Comparison of ENCODE assay signal across 8 cellular contexts in the genomic region with DNA sequence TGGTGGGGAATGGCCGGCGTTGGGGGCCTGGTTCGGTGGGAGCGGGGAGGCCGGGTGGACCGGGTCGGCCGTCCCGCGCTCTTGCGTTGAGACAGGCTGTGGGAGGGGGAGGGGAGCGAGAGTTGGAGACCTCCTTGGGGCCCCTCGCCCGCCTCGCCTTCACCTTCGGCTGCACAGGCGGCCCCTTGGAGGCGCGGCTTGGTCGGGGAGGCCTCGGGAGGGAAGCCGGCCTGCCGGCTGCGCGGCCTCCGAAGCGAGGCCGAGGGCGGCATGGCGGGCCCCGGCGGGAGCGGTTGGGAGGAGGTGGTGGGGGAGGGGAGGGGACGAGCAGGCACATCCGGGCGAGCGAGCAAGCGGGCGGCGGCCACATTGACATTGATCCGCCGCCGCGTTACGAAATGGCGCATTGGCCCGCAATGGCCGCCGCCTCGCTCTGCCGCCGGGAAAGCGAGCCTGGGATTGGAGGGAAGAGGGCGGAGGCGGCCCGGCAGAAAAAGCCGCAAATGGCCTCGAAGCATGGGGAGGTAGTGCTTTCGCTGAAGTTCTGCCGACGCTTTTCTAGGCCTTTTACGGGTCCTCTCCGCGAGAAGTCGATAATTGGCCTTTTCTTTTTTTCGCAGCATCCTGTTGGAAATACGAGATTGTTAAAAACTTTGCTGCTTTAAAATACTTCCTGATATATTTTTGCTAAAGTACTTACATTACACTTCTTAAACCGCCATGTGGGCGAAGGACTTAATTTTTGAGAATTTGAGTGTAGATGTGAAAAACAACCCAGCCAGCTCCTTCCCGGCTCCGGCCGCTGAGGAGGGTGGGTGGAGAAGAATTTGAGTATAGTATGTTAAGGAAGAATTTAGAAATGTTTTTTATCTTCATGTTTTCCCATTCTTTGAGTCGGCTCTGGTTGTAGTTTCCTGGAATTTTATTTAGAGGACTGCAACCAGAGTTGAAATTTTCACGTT. TPM values are rescaled to one million over a fixed set of nuclear protein-coding genes. Genes with fewer than 3 reads are reported as not detected.
DNase-seq lines count a peak whose midpoint lies in the region; ATAC-seq and TF ChIP-seq lines count a peak whose summit lies in the region.

No MANE protein-coding gene starts in this region.

- H3K79me2 ChIP-seq in GM23338 (replicated peaks; ENCODE audit: insufficient read depth) (peaks cover 57% of the 10 kb centered on the region), Karpas-422 (ENCODE audit: low read length) (peaks cover 60% of the 10 kb centered on the region)

- H3K9ac ChIP-seq in Karpas-422 (ENCODE audit: low read length): peak overlapping the region; percentile 98

- H3K27ac ChIP-seq in GM23338 (ENCODE audit: low read depth) (peak overlapping the region; percentile 95), Karpas-422 (ENCODE audit: low read length) (peak overlapping the region; percentile 88)

- H3K9me3 Mint-ChIP-seq in GM23338: peaks cover 6% of the 10 kb centered on the region; the same call in 1 of the 3 replicates
- no peaks in the 10 kb centered on the region for H3K9me3 Mint-ChIP-seq in activated T-helper 17 cell treated with anti-CD3 and anti-CD28 coated beads, Interleukin-2, amount 50 U/mL, for 72 hours
- H3K9me3 Mint-ChIP-seq in nephron: no peaks in the 10 kb centered on the region

- TF ChIP-seq CTCF in GM23338 (conservative IDR thresholded peaks at IDR 0.05; ENCODE audit: low read depth in 2 of 2): no peak
- TF ChIP-seq CTCF in nephron (IDR thresholded peaks at IDR 0.05; ENCODE audit: unreplicated experiment in 3 of 3): no peak

- DNase-seq in EH (ENCODE audit: low read depth) (peak; percentile 93), GM23338 (ENCODE audit: low spot score) (peak; percentile 92), Karpas-422 (peak; percentile 93), RPMI7951 (ENCODE audit: low read depth) (peak; percentile 91), fibroblast of peridontal ligament (ENCODE audit: extremely low read depth) (peak; percentile 84)
- peak; percentile 94 for DNase-seq in stimulated activated naive CD4-positive, alpha-beta T cell treated with Interleukin-2 at 50 U/mL for 16 hours (lab: John Stamatoyannopoulos, UW)

- H3K36me3 ChIP-seq in GM23338 (ENCODE audit: insufficient read depth) (peaks cover 25% of the 10 kb centered on the region), Karpas-422 (ENCODE audit: insufficient read depth, low read length) (peaks cover 45% of the 10 kb centered on the region)

- peak overlapping the region; percentile 97 for H3K4me3 Mint-ChIP-seq in GM23338
- peak overlapping the region; percentile 99 for H3K4me3 Mint-ChIP-seq in activated T-helper 17 cell treated with anti-CD3 and anti-CD28 coated beads, Interleukin-2, amount 50 U/mL, for 72 hours
- H3K4me3 Mint-ChIP-seq in nephron: peak overlapping the region; percentile 91 to 95 (median 93)

- H4K20me1 ChIP-seq in GM23338 (replicated peaks; ENCODE audit: insufficient read depth) (peaks cover 21% of the 10 kb centered on the region), Karpas-422 (ENCODE audit: insufficient read depth, low read depth, low read length) (peaks cover 27% of the 10 kb centered on the region)

- H3F3A ChIP-seq in GM23338 (replicated peaks; ENCODE audit: low read depth): peaks cover 7% of the 10 kb centered on the region; the same call in 1 of the 2 replicates

- H3K36me3 Mint-ChIP-seq in GM23338 (ENCODE audit: low read depth): peaks cover 54% of the 10 kb centered on the region
- H3K36me3 Mint-ChIP-seq in activated T-helper 17 cell treated with anti-CD3 and anti-CD28 coated beads, Interleukin-2, amount 50 U/mL, for 72 hours (ENCODE audit: low read depth): peaks cover 63% of the 10 kb centered on the region
- H3K36me3 Mint-ChIP-seq in nephron (ENCODE audit: low read depth): peaks cover 36% of the 10 kb centered on the region

- no peaks in the 10 kb centered on the region for H3K9me2 ChIP-seq in GM23338 (ENCODE audit: insufficient read depth)
- H3K9me2 ChIP-seq in Karpas-422 (replicated peaks; ENCODE audit: insufficient read depth, low read length): no peaks in the 10 kb centered on the region

- H3K4me1 ChIP-seq in GM23338 (ENCODE audit: insufficient read depth) (peaks cover 30% of the 10 kb centered on the region), Karpas-422 (ENCODE audit: low read length) (peaks cover 32% of the 10 kb centered on the region)

- H3K27ac Mint-ChIP-seq in GM23338 (peak overlapping the region; percentile 99), nephron (peak overlapping the region; percentile 100)
- peak overlapping the region; percentile 99 for H3K27ac Mint-ChIP-seq in activated T-helper 17 cell treated with anti-CD3 and anti-CD28 coated beads, Interleukin-2, amount 50 U/mL, for 72 hours

- H3K4me3 ChIP-seq in GM23338: peak overlapping the region; percentile 72
- peak overlapping the region; percentile 91 for H3K4me3 ChIP-seq in Karpas-422 (ENCODE audit: low read length)

- H3K4me1 Mint-ChIP-seq in GM23338 (peaks cover 43% of the 10 kb centered on the region), nephron (peaks cover 33% of the 10 kb centered on the region)
- H3K4me1 Mint-ChIP-seq in activated T-helper 17 cell treated with anti-CD3 and anti-CD28 coated beads, Interleukin-2, amount 50 U/mL, for 72 hours: peaks cover 18% of the 10 kb centered on the region

- peaks cover 25% of the 10 kb centered on the region for H3K27me3 Mint-ChIP-seq in GM23338 (ENCODE audit: insufficient read depth, low read depth, poor library complexity)
- H3K27me3 Mint-ChIP-seq in activated T-helper 17 cell treated with anti-CD3 and anti-CD28 coated beads, Interleukin-2, amount 50 U/mL, for 72 hours: no peaks in the 10 kb centered on the region
- no peaks in the 10 kb centered on the region for H3K27me3 Mint-ChIP-seq in nephron (ENCODE audit: low read depth)

- H3K4me2 ChIP-seq in GM23338 (peak overlapping the region; percentile 81), Karpas-422 (ENCODE audit: low read depth, low read length, poor library complexity, severe bottlenecking) (peak overlapping the region; percentile 74)

- H2AFZ ChIP-seq in GM23338: no peak overlapping the region
- no peak overlapping the region for H2AFZ ChIP-seq in Karpas-422 (ENCODE audit: low read length)

- H3K27me3 ChIP-seq in GM23338 (ENCODE audit: insufficient read depth) (no peaks in the 10 kb centered on the region), Karpas-422 (ENCODE audit: low read length) (no peaks in the 10 kb centered on the region)

- H3K9me3 ChIP-seq in Karpas-422 (ENCODE audit: low read length): no peaks in the 10 kb centered on the region

- ATAC-seq in GM23338: peak; percentile 73
- ATAC-seq in activated T-helper 17 cell treated with anti-CD3 and anti-CD28 coated beads, Interleukin-2, amount 50 U/mL, for 72 hours (replicated peaks): peak; percentile 69

TF ChIP-seq in GM23338, 12 proteins besides CTCF, POLR2A, EP300 and RAD21:
- no peak for TF ChIP-seq JUNB (IDR thresholded peaks at IDR 0.05; ENCODE audit: unreplicated experiment)
- peak; percentile 63 for TF ChIP-seq POLR2AphosphoS5 (IDR thresholded peaks at IDR 0.05; ENCODE audit: low read depth)

RNA-seq across cellular contexts. Expression of a gene that starts 0.6 kb away (rescaled TPM):
- total RNA-seq in GM23338 (2014; rRNA removed; shearing (Covaris generic)): 151 and 158 TPM in 2 replicates
- polyA plus RNA-seq in GM23338 (2016; fragmentation: Nextera tagmentation; extraction: Ambion mirVana): 290 and 376 TPM in 2 replicates
- 51.7 and 62.7 TPM in 2 replicates for total RNA-seq in Karpas-422 (2014; rRNA removed; shearing (Covaris generic); ENCODE audit: low replicate concordance)
- total RNA-seq in RPMI7951 (2014; rRNA removed; shearing (Covaris generic)): 47.2 and 54.2 TPM in 2 replicates
- 100 to 1,000 TPM; 120 to 260 TPM for total RNA-seq in activated T-helper 17 cell treated with anti-CD3 and anti-CD28 coated beads, Interleukin-2, amount 50 U/mL, for 72 hours

RNA-seq across cellular contexts. Expression of a gene that starts 51.4 kb away (rescaled TPM):
- 28.0 and 35.0 TPM in 2 replicates for total RNA-seq in GM23338 (2014; rRNA removed; shearing (Covaris generic))
- polyA plus RNA-seq in GM23338 (2016; fragmentation: Nextera tagmentation; extraction: Ambion mirVana): 37.8 and 39.1 TPM in 2 replicates
- 33.1 and 66.7 TPM in 2 replicates for total RNA-seq in Karpas-422 (2014; rRNA removed; shearing (Covaris generic); ENCODE audit: low replicate concordance)
- 64.9 and 85.1 TPM in 2 replicates for total RNA-seq in RPMI7951 (2014; rRNA removed; shearing (Covaris generic))
- total RNA-seq in activated T-helper 17 cell treated with anti-CD3 and anti-CD28 coated beads, Interleukin-2, amount 50 U/mL, for 72 hours: 10 to 100 TPM; 39.3 to 49.4 TPM

Comparison
In these comparisons a context has a peak if more than half of its experiments do, and no peak if none do; other contexts are left out.
1. Peak in every context shown above with its lines: DNase-seq, ATAC-seq, H3K4me3 ChIP-seq and H3K27ac ChIP-seq.